ENCODE assay signal across 19 cellular contexts in the genomic region with DNA sequence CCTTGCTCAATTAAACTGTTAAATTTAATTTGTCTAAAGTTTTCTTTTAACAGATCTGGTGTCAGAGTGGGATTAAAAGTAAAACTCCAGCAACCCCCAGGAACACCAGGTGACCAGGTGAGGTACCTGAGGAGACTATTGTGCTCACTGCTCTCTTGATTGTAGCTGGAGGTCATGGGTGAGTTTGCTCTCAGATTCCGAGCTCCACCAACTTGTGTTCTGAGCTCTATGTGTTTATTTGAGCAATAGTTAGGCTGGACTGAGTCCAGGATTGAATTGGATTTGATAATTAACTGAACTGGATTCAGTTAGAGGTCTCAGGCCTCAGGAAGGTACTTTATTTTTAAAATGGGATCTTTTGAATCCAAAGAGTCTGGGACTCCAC. TPM values are rescaled to one million over a fixed set of nuclear protein-coding genes. Genes with fewer than 3 reads are reported as not detected.
"Had no signal": no experiment of that assay in that cellular context is flagged by ENCODE, and none has a peak within 500 bp of the region (broad histone marks: within the 10 kb centered on the region; RNA-seq: fewer than 3 reads in every experiment).

No MANE protein-coding gene starts in this region.

- H3K4me1 ChIP-seq: prostate gland had no signal

- H3K27me3 ChIP-seq: hepatocyte had no signal

- H2AFZ ChIP-seq: hepatocyte had no signal

- H3K27me3 Mint-ChIP-seq: activated CD4-positive, alpha-beta memory T cell treated with anti-CD3 and anti-CD28 coated beads, Interleukin-2, amount 10 ng/mL, durations not matched to agents 7 days and 5 days; activated naive CD8-positive, alpha-beta T cell treated with anti-CD3 and anti-CD28 coated beads for 36 hours had no signal

- H3K9me3 ChIP-seq: lower lobe of right lung, prostate gland, thoracic aorta had no signal

- H3K27ac Mint-ChIP-seq: activated CD4-positive, alpha-beta memory T cell treated with anti-CD3 and anti-CD28 coated beads, Interleukin-2, amount 10 ng/mL, durations not matched to agents 7 days and 5 days; activated naive CD8-positive, alpha-beta T cell treated with anti-CD3 and anti-CD28 coated beads for 36 hours; activated T-cell treated with anti-CD3 and anti-CD28 coated beads, Interleukin-2, amount 50 U/mL, for 72 hours; natural killer cell; stimulated activated naive CD8-positive, alpha-beta T cell treated with anti-CD3 and anti-CD28 coated beads, Interleukin-15, Interleukin-2, amounts not matched to agents 100 ng/mL and 50 ng/mL, for 24 hours had no signal

- H3K9me3 Mint-ChIP-seq: activated CD4-positive, alpha-beta memory T cell treated with anti-CD3 and anti-CD28 coated beads, Interleukin-2, amount 10 ng/mL, durations not matched to agents 7 days and 5 days; activated naive CD8-positive, alpha-beta T cell treated with anti-CD3 and anti-CD28 coated beads for 36 hours; activated T-cell treated with anti-CD3 and anti-CD28 coated beads, Interleukin-2, amount 50 U/mL, for 72 hours; natural killer cell; stimulated activated naive CD8-positive, alpha-beta T cell treated with anti-CD3 and anti-CD28 coated beads, Interleukin-15, Interleukin-2, amounts not matched to agents 100 ng/mL and 50 ng/mL, for 24 hours had no signal

- H3K36me3 ChIP-seq: lower lobe of right lung, prostate gland, thoracic aorta had no signal

- H3K79me2 ChIP-seq: hepatocyte had no signal

- DNase-seq: activated CD4-positive, alpha-beta memory T cell treated with anti-CD3 and anti-CD28 coated beads, Interleukin-2, amount 10 ng/mL, durations not matched to agents 7 days and 5 days; activated CD8-positive, alpha-beta memory T cell treated with anti-CD3 and anti-CD28 coated beads, Interleukin-2, amount 50 U/mL, for 4 hours; activated gamma-delta T cell treated with Interleukin-2 at 50 U/mL for 16 hours; activated naive CD8-positive, alpha-beta T cell treated with anti-CD3 and anti-CD28 coated beads for 36 hours; activated T-cell treated with anti-CD3 and anti-CD28 coated beads, Interleukin-2, amount 50 U/mL, for 72 hours; cerebellar nuclear complex; dermis blood vessel endothelial cell; erythroblast; kidney glomerular epithelial cell; lower lobe of right lung; natural killer cell; nucleus accumbens; stimulated activated CD4-positive, alpha-beta T cell treated with anti-CD3 and anti-CD28 coated beads, Interleukin-2, amount 100 ng/mL, for 48 hours had no signal

- H3K4me3 ChIP-seq: hepatocyte, lower lobe of right lung, prostate gland, thoracic aorta had no signal

- H3K4me3 Mint-ChIP-seq: activated CD4-positive, alpha-beta memory T cell treated with anti-CD3 and anti-CD28 coated beads, Interleukin-2, amount 10 ng/mL, durations not matched to agents 7 days and 5 days; activated naive CD8-positive, alpha-beta T cell treated with anti-CD3 and anti-CD28 coated beads for 36 hours; activated T-cell treated with anti-CD3 and anti-CD28 coated beads, Interleukin-2, amount 50 U/mL, for 72 hours; natural killer cell; stimulated activated naive CD8-positive, alpha-beta T cell treated with anti-CD3 and anti-CD28 coated beads, Interleukin-15, Interleukin-2, amounts not matched to agents 100 ng/mL and 50 ng/mL, for 24 hours had no signal

- ATAC-seq: activated T-cell treated with anti-CD3 and anti-CD28 coated beads, Interleukin-2, amount 50 U/mL, for 72 hours; lower lobe of right lung; natural killer cell; sciatic nerve had no signal

- H3K4me2 ChIP-seq: hepatocyte had no signal

- H3K4me1 Mint-ChIP-seq: activated CD4-positive, alpha-beta memory T cell treated with anti-CD3 and anti-CD28 coated beads, Interleukin-2, amount 10 ng/mL, durations not matched to agents 7 days and 5 days; activated naive CD8-positive, alpha-beta T cell treated with anti-CD3 and anti-CD28 coated beads for 36 hours had no signal

- H3K27ac ChIP-seq: hepatocyte, lower lobe of right lung, prostate gland, thoracic aorta had no signal

- H3K36me3 Mint-ChIP-seq: activated naive CD8-positive, alpha-beta T cell treated with anti-CD3 and anti-CD28 coated beads for 36 hours; natural killer cell had no signal

RNA-seq across cellular contexts. Expression of gene SCGB3A2, which starts 17.9 kb away (rescaled TPM):
- total RNA-seq: activated CD4-positive, alpha-beta memory T cell treated with anti-CD3 and anti-CD28 coated beads, Interleukin-2, amount 10 ng/mL, durations not matched to agents 7 days and 5 days; activated naive CD8-positive, alpha-beta T cell treated with anti-CD3 and anti-CD28 coated beads for 36 hours; activated T-cell treated with anti-CD3 and anti-CD28 coated beads, Interleukin-2, amount 50 U/mL, for 72 hours; dermis blood vessel endothelial cell; prostate gland; thoracic aorta; urinary bladder had no signal
- polyA plus RNA-seq: urinary bladder had no signal

RNA-seq across cellular contexts. Expression of gene SPINK1, which starts 29.2 kb away (rescaled TPM):
- total RNA-seq: activated CD4-positive, alpha-beta memory T cell treated with anti-CD3 and anti-CD28 coated beads, Interleukin-2, amount 10 ng/mL, durations not matched to agents 7 days and 5 days; activated naive CD8-positive, alpha-beta T cell treated with anti-CD3 and anti-CD28 coated beads for 36 hours; activated T-cell treated with anti-CD3 and anti-CD28 coated beads, Interleukin-2, amount 50 U/mL, for 72 hours; dermis blood vessel endothelial cell; lower lobe of right lung; natural killer cell had no signal

RNA-seq across cellular contexts. Expression of gene C5orf46, which starts 45.7 kb away (rescaled TPM):
- total RNA-seq: activated CD4-positive, alpha-beta memory T cell treated with anti-CD3 and anti-CD28 coated beads, Interleukin-2, amount 10 ng/mL, durations not matched to agents 7 days and 5 days; activated naive CD8-positive, alpha-beta T cell treated with anti-CD3 and anti-CD28 coated beads for 36 hours; activated T-cell treated with anti-CD3 and anti-CD28 coated beads, Interleukin-2, amount 50 U/mL, for 72 hours; dermis blood vessel endothelial cell; hepatocyte; lower lobe of right lung; natural killer cell; sciatic nerve had no signal
- polyA plus RNA-seq: urinary bladder had no signal
